Comparison of ENCODE assay signal across 30 cellular contexts in genomic region chr6:115444079-115444478, GRCh38.
"Had no signal": no experiment of that assay in that cellular context is flagged by ENCODE, and none has a peak within 500 bp of the region (broad histone marks: within the 10 kb centered on the region; RNA-seq: fewer than 3 reads in every experiment).

No MANE protein-coding gene starts in this region.

- DNase-seq: activated B cell treated with CpG ODN at 0.5 μM for 24 hours; activated CD4-positive, alpha-beta T cell treated with anti-CD3 and anti-CD28 coated beads for 48 hours; activated CD4-positive, alpha-beta T cell treated with anti-CD3 and anti-CD28 coated beads, Interleukin-2, amount 50 U/mL, for 1 hour; activated CD4-positive, alpha-beta T cell treated with anti-CD3 and anti-CD28 coated beads, Interleukin-2, amount 50 U/mL, for 48 hours; activated CD8-positive, alpha-beta memory T cell treated with anti-CD3 and anti-CD28 coated beads for 24 hours; activated CD8-positive, alpha-beta T cell treated with anti-CD3 and anti-CD28 coated beads for 36 hours; activated effector memory CD4-positive, alpha-beta T cell treated with Interleukin-2 at 50 U/mL for 16 hours; activated gamma-delta T cell treated with Interleukin-2 at 50 U/mL for 16 hours; activated naive CD4-positive, alpha-beta T cell treated with anti-CD3 and anti-CD28 coated beads, Interleukin-2, amount 50 U/mL, for 16 hours; activated naive CD4-positive, alpha-beta T cell treated with Interleukin-2 at 50 U/mL for 16 hours; activated T-cell treated with anti-CD3 and anti-CD28 coated beads, Interleukin-2, amount 50 U/mL, for 4 hours; amniotic stem cell; anterior cingulate cortex; brain microvascular endothelial cell; caudate nucleus; cortex of kidney; dermis blood vessel endothelial cell; effector CD4-positive, alpha-beta T cell; effector memory CD8-positive, alpha-beta T cell; erythroblast; foreskin keratinocyte; gastrocnemius medialis; glutamatergic neuron; T-helper 1 cell; T-helper 17 cell; T1000; WERI-Rb-1 had no signal

- H3K27me3 ChIP-seq: brain microvascular endothelial cell, esophagus muscularis mucosa, foreskin keratinocyte, gastrocnemius medialis had no signal

- H3K27ac ChIP-seq: brain microvascular endothelial cell, esophagus muscularis mucosa, foreskin keratinocyte, gastrocnemius medialis, WERI-Rb-1 had no signal

- H3K4me1 ChIP-seq: esophagus muscularis mucosa, foreskin keratinocyte, gastrocnemius medialis had no signal

- H3K36me3 ChIP-seq: brain microvascular endothelial cell, esophagus muscularis mucosa, gastrocnemius medialis, WERI-Rb-1 had no signal

- H3K9me3 ChIP-seq: esophagus muscularis mucosa, gastrocnemius medialis had no signal

- H3K4me3 ChIP-seq: esophagus muscularis mucosa, gastrocnemius medialis had no signal

- ATAC-seq: activated CD4-positive, CD25-positive, alpha-beta regulatory T cell treated with anti-CD3 and anti-CD28 coated beads, Interleukin-2, amount 50 U/mL, for 24 hours; activated CD8-positive, alpha-beta T cell treated with anti-CD3 and anti-CD28 coated beads for 36 hours; activated T-cell treated with anti-CD3 and anti-CD28 coated beads, Interleukin-2, amount 50 U/mL, for 4 hours; activated T-helper 17 cell treated with anti-CD3 and anti-CD28 coated beads, Interleukin-2, amount 50 U/mL, for 72 hours; effector memory CD8-positive, alpha-beta T cell; foreskin keratinocyte; gastrocnemius medialis; T-helper 17 cell had no signal
